21 cellular contexts compared by ENCODE assay signal in the genomic region with DNA sequence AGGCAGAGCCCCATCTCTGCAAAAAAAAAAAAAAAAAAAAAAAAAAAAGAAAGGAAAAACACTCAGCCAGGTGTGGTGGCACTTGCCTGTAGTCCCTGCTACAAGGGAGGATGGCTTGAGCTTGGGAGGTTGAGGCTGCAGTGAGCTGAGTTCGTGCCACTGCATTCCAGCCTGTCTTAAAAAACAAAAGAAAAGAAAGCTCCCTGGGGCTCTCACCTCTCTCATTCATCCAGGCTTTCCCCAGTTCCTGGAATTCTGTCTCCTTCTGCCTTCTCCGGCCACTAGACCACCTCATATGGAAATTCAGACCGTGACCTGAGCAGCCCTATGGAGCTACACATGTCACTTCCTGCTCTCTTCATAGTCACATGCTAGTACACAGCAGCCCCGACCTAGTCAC.
A peak's percentile ranks its signal among the peaks of the same experiment; 100 is the strongest.
DNase-seq lines count a peak whose midpoint lies in the region; ATAC-seq lines count a peak whose summit lies in the region.
"Had no signal": no experiment of that assay in that cellular context is flagged by ENCODE, and none has a peak within 500 bp of the region (broad histone marks: within the 10 kb centered on the region; RNA-seq: fewer than 3 reads in every experiment).

No MANE protein-coding gene starts in this region.

- no peak overlapping the region for H3K14ac ChIP-seq in neuronal stem cell (ENCODE audit: low read length)

- no peak overlapping the region for H3K4me2 ChIP-seq in neuronal stem cell (ENCODE audit: insufficient read depth, low read length, poor library complexity, severe bottlenecking)

- no peak overlapping the region for H4K8ac ChIP-seq in neuronal stem cell (ENCODE audit: low read depth, low read length)

- CTCF ChIA-PET in activated CD8-positive, alpha-beta memory T cell treated with anti-CD3 and anti-CD28 coated beads, Interleukin-2, amount 10 ng/mL, durations not matched to agents 7 days and 5 days (lab: Charles Lee), result interaction anchor here (0.7 to 2.6 kb wide), 8 partner anchors 12 to 216 kb away, joined by 3 to 7 read pairs (median 3); no protein-coding TSS in a partner anchor

- DNase-seq in activated CD8-positive, alpha-beta memory T cell treated with anti-CD3 and anti-CD28 coated beads, Interleukin-2, amount 10 ng/mL, durations not matched to agents 7 days and 5 days, result no peak
- no peak for DNase-seq in activated CD8-positive, alpha-beta memory T cell treated with anti-CD3 and anti-CD28 coated beads, Interleukin-2, amount 50 U/mL, for 4 hours
- no peak for DNase-seq in neuronal stem cell (ENCODE audit: low spot score)
- DNase-seq in cardiac septum (ENCODE audit: low spot score), result no peak
- no peak for DNase-seq in NCI-H146 (lab: John Stamatoyannopoulos, UW)
- DNase-seq: ACHN; activated CD8-positive, alpha-beta memory T cell treated with anti-CD3 and anti-CD28 coated beads for 24 hours; activated T-cell treated with anti-CD3 and anti-CD28 coated beads, Interleukin-2, amount 50 U/mL, for 48 hours; EL; glutamatergic neuron; NCI-H1048; NCI-H187; NCI-H69; T1000 had no signal

- H3K9ac ChIP-seq in HUES64 (ENCODE audit: low read depth, low read length) (no peak overlapping the region), neuronal stem cell (ENCODE audit: low read depth, low read length, poor library complexity) (no peak overlapping the region)

- ATAC-seq in activated CD8-positive, alpha-beta memory T cell treated with anti-CD3 and anti-CD28 coated beads, Interleukin-2, amount 10 ng/mL, durations not matched to agents 7 days and 5 days, result no peak
- no peak for ATAC-seq in GM18517 (IDR thresholded peaks at IDR 0.05; ENCODE audit: unreplicated experiment)
- ATAC-seq: activated naive CD4-positive, alpha-beta T cell treated with anti-CD3 and anti-CD28 coated beads, Interleukin-2, amount 50 U/mL, for 72 hours had no signal

- no peaks in the 10 kb centered on the region for H3K79me1 ChIP-seq in neuronal stem cell (ENCODE audit: low read depth, low read length)

- H3K27me3 Mint-ChIP-seq in activated CD8-positive, alpha-beta memory T cell treated with anti-CD3 and anti-CD28 coated beads, Interleukin-2, amount 10 ng/mL, durations not matched to agents 7 days and 5 days, result no peaks in the 10 kb centered on the region
- H3K27me3 Mint-ChIP-seq in dendritic cell treated with granulocyte-macrophage colony-stimulating factor and Interleukin-4, amounts not matched to agents 40 ng/mL and 50 ng/mL, for 4 days, result no peaks in the 10 kb centered on the region

- no peak overlapping the region for H2BK12ac ChIP-seq in neuronal stem cell (ENCODE audit: low read length)

- peaks cover 4% of the 10 kb centered on the region; the same call in 1 of the 2 replicates for H3K4me1 ChIP-seq in HUES64 (ENCODE audit: insufficient read depth, low read length)
- peaks cover 2 to 14% of the 10 kb centered on the region in 2 donors for H3K4me1 ChIP-seq in neuronal stem cell (ENCODE audit: control insufficient read depth in 2 of 2, insufficient read depth in 1 of 2, low read depth in 1 of 2, low read length in 2 of 2)

- H4K91ac ChIP-seq in neuronal stem cell (ENCODE audit: low read depth, low read length, poor library complexity), result no peak overlapping the region

- H3K36me3 Mint-ChIP-seq in activated CD8-positive, alpha-beta memory T cell treated with anti-CD3 and anti-CD28 coated beads, Interleukin-2, amount 10 ng/mL, durations not matched to agents 7 days and 5 days, result peaks cover 22% of the 10 kb centered on the region
- no peaks in the 10 kb centered on the region for H3K36me3 Mint-ChIP-seq in dendritic cell treated with granulocyte-macrophage colony-stimulating factor and Interleukin-4, amounts not matched to agents 40 ng/mL and 50 ng/mL, for 4 days (ENCODE audit: low read depth)

- no peaks in the 10 kb centered on the region for H3K9me3 ChIP-seq in HUES64 (ENCODE audit: insufficient read depth, low read depth, low read length)
- no peaks in the 10 kb centered on the region for H3K9me3 ChIP-seq in neuronal stem cell (replicated peaks in 1 of 2; ENCODE audit: control insufficient read depth in 2 of 2, insufficient read depth in 1 of 2, low read depth in 1 of 2, low read length in 2 of 2)

- H3K27ac ChIP-seq in HUES64 (ENCODE audit: low read depth, low read length), result peak overlapping the region; percentile 17; the same call in 1 of the 2 replicates
- no peak overlapping the region for H3K27ac ChIP-seq in neuronal stem cell (replicated peaks; ENCODE audit: low read length)
- H3K27ac ChIP-seq: epithelial cell of prostate, HL-60, SK-N-MC had no signal

- H3K9me3 Mint-ChIP-seq in activated CD8-positive, alpha-beta memory T cell treated with anti-CD3 and anti-CD28 coated beads, Interleukin-2, amount 10 ng/mL, durations not matched to agents 7 days and 5 days (ENCODE audit: low read depth), result no peaks in the 10 kb centered on the region
- H3K9me3 Mint-ChIP-seq in dendritic cell treated with granulocyte-macrophage colony-stimulating factor and Interleukin-4, amounts not matched to agents 40 ng/mL and 50 ng/mL, for 4 days, result no peaks in the 10 kb centered on the region

- H3K18ac ChIP-seq in neuronal stem cell (ENCODE audit: low read length), result no peak overlapping the region

- no peak overlapping the region for H2BK5ac ChIP-seq in neuronal stem cell (ENCODE audit: low read length)

- H3K27me3 ChIP-seq in HUES64 (ENCODE audit: insufficient read depth, low read length), result no peaks in the 10 kb centered on the region
- H3K27me3 ChIP-seq in neuronal stem cell (ENCODE audit: control insufficient read depth in 3 of 3, insufficient read depth in 3 of 3, low read depth in 1 of 3, low read length in 3 of 3), result peaks cover 0 to 4% (median 0%) of the 10 kb centered on the region in 3 experiments

- H3K4me1 Mint-ChIP-seq in activated CD8-positive, alpha-beta memory T cell treated with anti-CD3 and anti-CD28 coated beads, Interleukin-2, amount 10 ng/mL, durations not matched to agents 7 days and 5 days, result peaks cover 36% of the 10 kb centered on the region
- peaks cover 7% of the 10 kb centered on the region for H3K4me1 Mint-ChIP-seq in dendritic cell treated with granulocyte-macrophage colony-stimulating factor and Interleukin-4, amounts not matched to agents 40 ng/mL and 50 ng/mL, for 4 days (ENCODE audit: low read depth)

- H2BK120ac ChIP-seq in neuronal stem cell (ENCODE audit: low read depth, low read length), result no peak overlapping the region

- no peak overlapping the region for H3K4me3 Mint-ChIP-seq in activated CD8-positive, alpha-beta memory T cell treated with anti-CD3 and anti-CD28 coated beads, Interleukin-2, amount 10 ng/mL, durations not matched to agents 7 days and 5 days
- no peak overlapping the region for H3K4me3 Mint-ChIP-seq in dendritic cell treated with granulocyte-macrophage colony-stimulating factor and Interleukin-4, amounts not matched to agents 40 ng/mL and 50 ng/mL, for 4 days

- H2BK15ac ChIP-seq in neuronal stem cell (ENCODE audit: low read length), result no peak overlapping the region

- peak overlapping the region; percentile 52 for H3K27ac Mint-ChIP-seq in activated CD8-positive, alpha-beta memory T cell treated with anti-CD3 and anti-CD28 coated beads, Interleukin-2, amount 10 ng/mL, durations not matched to agents 7 days and 5 days
- peak overlapping the region; percentile 53 for H3K27ac Mint-ChIP-seq in dendritic cell treated with granulocyte-macrophage colony-stimulating factor and Interleukin-4, amounts not matched to agents 40 ng/mL and 50 ng/mL, for 4 days
- H3K27ac Mint-ChIP-seq: activated naive CD4-positive, alpha-beta T cell treated with anti-CD3 and anti-CD28 coated beads, Interleukin-2, amount 50 U/mL, for 72 hours had no signal

- intact Hi-C loops in dendritic cell treated with granulocyte-macrophage colony-stimulating factor and Interleukin-4, amounts not matched to agents 40 ng/mL and 50 ng/mL, for 4 days (cut with micrococcal nuclease), result loop anchor here (10.0 kb wide), 1 partner anchor 58 kb away; no protein-coding TSS in a partner anchor
- intact Hi-C loops in cardiac septum (cut with DNase I), result no loop called here

- 51% methylated on average over 4 of the region's 4 CpGs for WGBS in HUES64
- no CpG with 5 or more reads among the region's 4 CpGs for WGBS in neuronal stem cell (ENCODE audit: extremely low coverage in 2 of 2, insufficient read length in 2 of 2, insufficient replicate concordance in 1 of 2), 2 donors

- H3K23ac ChIP-seq in neuronal stem cell (ENCODE audit: low read depth, low read length, poor library complexity), result no peak overlapping the region

- H2AFZ ChIP-seq in neuronal stem cell (ENCODE audit: low read length), result peak overlapping the region; percentile 76

- H3K4ac ChIP-seq in neuronal stem cell (ENCODE audit: low read length), result no peak overlapping the region

- H3K4me3 ChIP-seq in HUES64 (ENCODE audit: low read length), result no peak overlapping the region
- H3K4me3 ChIP-seq in neuronal stem cell (ENCODE audit: low read length in 2 of 2), result no peak overlapping the region
- H3K4me3 ChIP-seq: SK-N-MC had no signal

- H2AK5ac ChIP-seq in neuronal stem cell (ENCODE audit: low read depth, low read length), result no peak overlapping the region

- no peaks in the 10 kb centered on the region for H3K36me3 ChIP-seq in HUES64 (ENCODE audit: insufficient read depth, low read length)
- no peaks in the 10 kb centered on the region for H3K36me3 ChIP-seq in neuronal stem cell (replicated peaks in 1 of 2; ENCODE audit: control insufficient read depth in 2 of 2, insufficient read depth in 2 of 2, low read length in 2 of 2)
